1 cellular context compared by ENCODE assay signal in genomic region chr2:179332903-179333302, GRCh38.
TF ChIP-seq lines count a peak whose summit lies in the region.

No MANE protein-coding gene starts in this region.

TF ChIP-seq in K562, 482 proteins besides CTCF, POLR2A, EP300 and RAD21:
- no peak for TF ChIP-seq ZBTB26 (CRISPR knock-in tag; IDR thresholded peaks at IDR 0.05)
- TF ChIP-seq RHOXF2B (CRISPR knock-in tag; conservative IDR thresholded peaks at IDR 0.05), result no peak
- TF ChIP-seq ZNF316 (IDR thresholded peaks at IDR 0.05), result peak; percentile 53
- peak; percentile 56; the same call in 1 of the 2 replicates for TF ChIP-seq MAFK (IDR thresholded peaks at IDR 0.05; ENCODE audit: low read length)
- no peak for TF ChIP-seq FOXK1 (CRISPR knock-in tag; IDR thresholded peaks at IDR 0.05; ENCODE audit: borderline replicate concordance)
- TF ChIP-seq CLOCK (CRISPR knock-in tag; IDR thresholded peaks at IDR 0.05; ENCODE audit: borderline replicate concordance), result no peak
- no peak for TF ChIP-seq ZNF354B (CRISPR knock-in tag; IDR thresholded peaks at IDR 0.05)
- TF ChIP-seq GATAD2B (IDR thresholded peaks at IDR 0.05; ENCODE audit: borderline replicate concordance), result no peak
- no peak for TF ChIP-seq ZNF764 (CRISPR knock-in tag; IDR thresholded peaks at IDR 0.05; ENCODE audit: low read depth)
- TF ChIP-seq SRSF1 (IDR thresholded peaks at IDR 0.05; ENCODE audit: low read depth, low read length), result no peak
- TF ChIP-seq MAFF (IDR thresholded peaks at IDR 0.05; ENCODE audit: low read length), result peak; percentile 43; the same call in 1 of the 2 replicates
- peak; percentile 52 for TF ChIP-seq MAFG (tag; conservative IDR thresholded peaks at IDR 0.05)
- no peak for TF ChIP-seq GTF2B (IDR thresholded peaks at IDR 0.05; ENCODE audit: extremely low read depth, insufficient read length)
- no peak for TF ChIP-seq MLLT1 (IDR thresholded peaks at IDR 0.05)
TF ChIP-seq in K562: peak in this region for 4.
